ENCODE assay signal across 26 cellular contexts in the genomic region with DNA sequence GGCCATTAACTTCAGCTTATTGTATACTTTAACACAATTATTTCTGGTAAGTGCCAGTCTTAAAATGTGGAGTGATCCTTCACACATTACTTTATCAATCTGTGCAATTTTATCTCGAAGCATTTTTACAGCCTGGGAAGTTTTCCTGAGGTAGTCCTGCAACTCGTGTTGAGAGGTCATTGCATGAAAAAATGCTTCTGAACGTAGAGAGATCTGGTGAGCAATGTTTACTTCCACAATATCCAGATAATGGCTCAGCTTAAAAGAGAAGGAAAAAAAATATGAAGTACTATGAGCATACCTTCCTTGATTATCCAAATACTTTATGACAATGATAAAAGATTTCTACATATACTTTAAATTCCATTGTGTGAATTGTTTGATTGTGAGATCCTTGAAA.
"Had no signal": no experiment of that assay in that cellular context is flagged by ENCODE, and none has a peak within 500 bp of the region (broad histone marks: within the 10 kb centered on the region; RNA-seq: fewer than 3 reads in every experiment).

No MANE protein-coding gene starts in this region.

- H2AFZ ChIP-seq: neural progenitor cell, parathyroid adenoma had no signal

- H3K27ac Mint-ChIP-seq: dendritic cell treated with granulocyte-macrophage colony-stimulating factor and Interleukin-4, amounts not matched to agents 40 ng/mL and 50 ng/mL, for 4 days; endodermal cell; naive thymus-derived CD4-positive, alpha-beta T cell; nephron; neural progenitor cell; progenitor cell of endocrine pancreas; stimulated activated naive CD8-positive, alpha-beta T cell treated with anti-CD3 and anti-CD28 coated beads, Interleukin-15, amount 100 ng/mL, for 72 hours had no signal

- H3K27me3 Mint-ChIP-seq: dendritic cell treated with granulocyte-macrophage colony-stimulating factor and Interleukin-4, amounts not matched to agents 40 ng/mL and 50 ng/mL, for 4 days; naive thymus-derived CD4-positive, alpha-beta T cell; progenitor cell of endocrine pancreas; stimulated activated naive CD8-positive, alpha-beta T cell treated with anti-CD3 and anti-CD28 coated beads, Interleukin-15, amount 100 ng/mL, for 72 hours had no signal

- H3K4me2 ChIP-seq: neural progenitor cell had no signal

- H3K9me3 Mint-ChIP-seq: dendritic cell treated with granulocyte-macrophage colony-stimulating factor and Interleukin-4, amounts not matched to agents 40 ng/mL and 50 ng/mL, for 4 days; endodermal cell; naive thymus-derived CD4-positive, alpha-beta T cell; nephron; neural progenitor cell; stimulated activated naive CD8-positive, alpha-beta T cell treated with anti-CD3 and anti-CD28 coated beads, Interleukin-15, amount 100 ng/mL, for 72 hours had no signal

- H3K4me1 ChIP-seq: gastrocnemius medialis, neural progenitor cell, parathyroid adenoma, right lobe of liver, suprapubic skin, transverse colon, vagina had no signal

- H3K4me3 Mint-ChIP-seq: dendritic cell treated with granulocyte-macrophage colony-stimulating factor and Interleukin-4, amounts not matched to agents 40 ng/mL and 50 ng/mL, for 4 days; endodermal cell; naive thymus-derived CD4-positive, alpha-beta T cell; nephron; neural progenitor cell; stimulated activated naive CD8-positive, alpha-beta T cell treated with anti-CD3 and anti-CD28 coated beads, Interleukin-15, amount 100 ng/mL, for 72 hours had no signal

- H3K4me3 ChIP-seq: gastrocnemius medialis, neural progenitor cell, right lobe of liver, suprapubic skin, transverse colon, vagina had no signal

- H3K4me1 Mint-ChIP-seq: naive thymus-derived CD4-positive, alpha-beta T cell; nephron; neural progenitor cell; stimulated activated naive CD8-positive, alpha-beta T cell treated with anti-CD3 and anti-CD28 coated beads, Interleukin-15, amount 100 ng/mL, for 72 hours had no signal

- H3K27me3 ChIP-seq: gastrocnemius medialis, neural progenitor cell, right lobe of liver, suprapubic skin, transverse colon, vagina had no signal

- H3K79me2 ChIP-seq: parathyroid adenoma had no signal

- DNase-seq: effector CD8-positive, alpha-beta T cell; endodermal cell; foreskin fibroblast; gastrocnemius medialis; head of caudate nucleus; kidney; mesendoderm; midbrain; naive thymus-derived CD4-positive, alpha-beta T cell; right lobe of liver; small intestine; stimulated activated CD4-positive, alpha-beta T cell treated with anti-CD3 and anti-CD28 coated beads, Interleukin-15, amount 100 ng/mL, for 24 hours; stimulated activated CD4-positive, alpha-beta T cell treated with anti-CD3 and anti-CD28 coated beads, Interleukin-2, amount 100 ng/mL, for 48 hours; stimulated activated naive CD4-positive, alpha-beta T cell; stimulated activated naive CD8-positive, alpha-beta T cell treated with anti-CD3 and anti-CD28 coated beads, Interleukin-15, amount 100 ng/mL, for 72 hours; transverse colon had no signal

- H3K27ac ChIP-seq: epithelial cell of prostate, gastrocnemius medialis, neural progenitor cell, parathyroid adenoma, right lobe of liver, suprapubic skin, transverse colon, vagina had no signal

- ATAC-seq: esophagus mucosa; gastrocnemius medialis; left lobe of liver; naive thymus-derived CD4-positive, alpha-beta T cell; right lobe of liver; stimulated activated naive CD8-positive, alpha-beta T cell treated with anti-CD3 and anti-CD28 coated beads, Interleukin-15, amount 100 ng/mL, for 72 hours had no signal
